1 cellular context compared by ENCODE assay signal in genomic region chr7:17907014-17907413, GRCh38.
TF ChIP-seq lines count a peak whose summit lies in the region.

No MANE protein-coding gene starts in this region.

TF ChIP-seq in endothelial cell of umbilical vein, 7 proteins besides CTCF, POLR2A, EP300 and RAD21:
- TF ChIP-seq MAX (IDR thresholded peaks at IDR 0.05; ENCODE audit: insufficient read depth, insufficient read length), result no peak
